33 cellular contexts compared by ENCODE assay signal in the genomic region with DNA sequence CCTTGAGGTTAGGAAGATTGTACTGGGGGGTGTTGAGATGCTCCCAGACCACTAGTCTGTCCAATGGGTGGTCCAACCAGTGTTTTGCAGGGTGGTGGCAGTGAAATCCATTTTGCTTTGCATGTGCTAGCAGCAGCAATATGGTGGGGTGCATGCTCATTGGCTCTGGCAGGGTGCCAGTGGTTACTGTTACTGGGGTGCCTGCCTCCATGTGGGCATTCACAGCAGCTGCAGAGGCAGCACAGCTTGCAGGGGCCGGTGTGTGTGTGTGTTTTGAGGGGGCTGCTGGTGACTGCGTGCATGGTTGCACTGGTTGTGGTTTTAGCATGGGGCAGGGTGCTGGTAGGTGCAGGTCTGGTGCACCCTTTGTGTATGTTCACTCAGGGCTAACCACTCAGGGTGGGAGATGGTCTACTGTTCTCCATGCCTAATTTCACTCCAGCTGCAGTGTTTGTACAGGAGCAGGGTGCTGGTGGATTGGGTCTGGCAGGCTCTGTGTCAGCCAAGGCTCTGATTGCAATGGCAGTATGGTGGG.
"Had no signal": no experiment of that assay in that cellular context is flagged by ENCODE, and none has a peak within 500 bp of the region (broad histone marks: within the 10 kb centered on the region; RNA-seq: fewer than 3 reads in every experiment).

No MANE protein-coding gene starts in this region.

- H3K4me1 Mint-ChIP-seq: activated B cell treated with CpG ODN at 0.5 μM for 24 hours; activated CD4-positive, alpha-beta T cell treated with anti-CD3 and anti-CD28 coated beads, Interleukin-2, amount 10 ng/mL, durations not matched to agents 24 days and 14 days; activated CD8-positive, alpha-beta memory T cell treated with anti-CD3 and anti-CD28 coated beads, Interleukin-2, amount 10 ng/mL, durations not matched to agents 7 days and 5 days; activated naive CD8-positive, alpha-beta T cell treated with anti-CD3 and anti-CD28 coated beads, Interleukin-2, amount 50 U/mL, for 24 hours; central memory CD8-positive, alpha-beta T cell; T-cell had no signal

- ATAC-seq: activated CD8-positive, alpha-beta memory T cell treated with anti-CD3 and anti-CD28 coated beads, Interleukin-2, amount 10 ng/mL, durations not matched to agents 7 days and 5 days; activated naive CD4-positive, alpha-beta T cell treated with anti-CD3 and anti-CD28 coated beads, Interleukin-2, amount 50 U/mL, for 72 hours; activated T-cell treated with anti-CD3 and anti-CD28 coated beads, Interleukin-2, amount 50 U/mL, for 4 hours; body of pancreas; Panc1; Right ventricle myocardium inferior; T-cell had no signal

- H3K4me3 ChIP-seq: ascending aorta, body of pancreas, MG63, SK-N-MC had no signal

- H3K27me3 ChIP-seq: ascending aorta, body of pancreas, MG63 had no signal

- H3K27ac ChIP-seq: ascending aorta, body of pancreas, KMS-11, SK-N-MC had no signal

- H3K4me2 ChIP-seq: KMS-11 had no signal

- H3K36me3 Mint-ChIP-seq: activated CD8-positive, alpha-beta memory T cell treated with anti-CD3 and anti-CD28 coated beads, Interleukin-2, amount 10 ng/mL, durations not matched to agents 7 days and 5 days; T-cell had no signal

- H3K4me3 Mint-ChIP-seq: activated B cell treated with CpG ODN at 0.5 μM for 24 hours; activated CD4-positive, alpha-beta T cell treated with anti-CD3 and anti-CD28 coated beads, Interleukin-2, amount 10 ng/mL, durations not matched to agents 24 days and 14 days; activated CD8-positive, alpha-beta memory T cell treated with anti-CD3 and anti-CD28 coated beads, Interleukin-2, amount 10 ng/mL, durations not matched to agents 7 days and 5 days; activated naive CD8-positive, alpha-beta T cell treated with anti-CD3 and anti-CD28 coated beads, Interleukin-2, amount 50 U/mL, for 24 hours; activated T-cell treated with anti-CD3 and anti-CD28 coated beads, Interleukin-2, amount 50 U/mL, for 4 hours; central memory CD8-positive, alpha-beta T cell; T-cell had no signal

- DNase-seq: activated B cell treated with CpG ODN at 0.5 μM for 24 hours; activated CD4-positive, alpha-beta T cell treated with anti-CD3 and anti-CD28 coated beads for 1 hour; activated CD4-positive, alpha-beta T cell treated with anti-CD3 and anti-CD28 coated beads, Interleukin-2, amount 10 ng/mL, durations not matched to agents 24 days and 14 days; activated CD4-positive, alpha-beta T cell treated with anti-CD3 and anti-CD28 coated beads, Interleukin-2, amount 50 U/mL, for 48 hours; activated CD8-positive, alpha-beta memory T cell treated with anti-CD3 and anti-CD28 coated beads, Interleukin-2, amount 10 ng/mL, durations not matched to agents 7 days and 5 days; activated effector memory CD4-positive, alpha-beta T cell treated with anti-CD3 and anti-CD28 coated beads, Interleukin-2, amount 50 U/mL, for 16 hours; activated naive CD4-positive, alpha-beta T cell treated with Interleukin-2 at 50 U/mL for 16 hours; activated naive CD8-positive, alpha-beta T cell treated with anti-CD3 and anti-CD28 coated beads, Interleukin-2, amount 50 U/mL, for 24 hours; activated T-cell treated with anti-CD3 and anti-CD28 coated beads, Interleukin-2, amount 50 U/mL, for 4 hours; amniotic stem cell; body of pancreas; MG63; MV-4-11; NCI-H1105 treated with DMSO at 0.1 percent for 48 hours; NCI-H146; NCI-H187 treated with DMSO at 0.1 percent for 48 hours; NCI-H2081 treated with DMSO at 0.1 percent for 48 hours; NCI-H2171; NCI-H2227 treated with DMSO at 0.1 percent for 48 hours; NCI-H526 treated with DMSO at 0.1 percent for 48 hours; NCI-H82; OCI-M1; RPMI8226; T-cell; T-helper 2 cell; T1000 had no signal

- H3K9ac ChIP-seq: KMS-11 had no signal

- H3K4me1 ChIP-seq: ascending aorta, body of pancreas had no signal

- H3K36me3 ChIP-seq: ascending aorta, MG63 had no signal

- H3K27ac Mint-ChIP-seq: activated B cell treated with CpG ODN at 0.5 μM for 24 hours; activated CD4-positive, alpha-beta T cell treated with anti-CD3 and anti-CD28 coated beads, Interleukin-2, amount 10 ng/mL, durations not matched to agents 24 days and 14 days; activated CD8-positive, alpha-beta memory T cell treated with anti-CD3 and anti-CD28 coated beads, Interleukin-2, amount 10 ng/mL, durations not matched to agents 7 days and 5 days; activated naive CD4-positive, alpha-beta T cell treated with anti-CD3 and anti-CD28 coated beads, Interleukin-2, amount 50 U/mL, for 72 hours; activated naive CD8-positive, alpha-beta T cell treated with anti-CD3 and anti-CD28 coated beads, Interleukin-2, amount 50 U/mL, for 24 hours; T-cell had no signal

- H3K27me3 Mint-ChIP-seq: activated B cell treated with CpG ODN at 0.5 μM for 24 hours; activated CD4-positive, alpha-beta T cell treated with anti-CD3 and anti-CD28 coated beads, Interleukin-2, amount 10 ng/mL, durations not matched to agents 24 days and 14 days; activated CD8-positive, alpha-beta memory T cell treated with anti-CD3 and anti-CD28 coated beads, Interleukin-2, amount 10 ng/mL, durations not matched to agents 7 days and 5 days; activated naive CD8-positive, alpha-beta T cell treated with anti-CD3 and anti-CD28 coated beads, Interleukin-2, amount 50 U/mL, for 24 hours; central memory CD8-positive, alpha-beta T cell; T-cell had no signal
